29 cellular contexts compared by ENCODE assay signal in the genomic region with DNA sequence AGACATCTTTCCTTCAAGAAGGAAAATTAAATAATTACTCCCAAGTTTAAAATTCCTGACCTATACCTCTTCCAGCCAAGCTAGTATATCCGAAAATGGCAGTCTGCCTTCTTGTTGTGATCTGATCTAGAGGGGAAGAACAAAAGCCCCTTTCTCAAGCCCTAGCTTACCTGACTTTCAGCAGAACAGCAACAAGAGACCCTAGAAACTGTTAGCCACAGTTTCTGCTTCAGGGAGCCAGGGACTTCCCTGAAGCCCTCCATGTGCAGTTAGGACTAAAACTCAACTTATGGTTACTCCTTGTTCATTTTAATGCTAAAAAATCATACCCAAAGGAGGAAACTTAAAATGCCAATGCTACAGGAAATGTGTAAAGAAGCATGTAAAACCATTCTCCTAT.
"Had no signal": no experiment of that assay in that cellular context is flagged by ENCODE, and none has a peak within 500 bp of the region (broad histone marks: within the 10 kb centered on the region; RNA-seq: fewer than 3 reads in every experiment).

No MANE protein-coding gene starts in this region.

- H3K36me3 ChIP-seq: left lung, lower lobe of right lung, neural progenitor cell, neutrophil, right atrium auricular region, stomach, thyroid gland, transverse colon, upper lobe of left lung, vagina had no signal

- H3K4me2 ChIP-seq: neural progenitor cell had no signal

- H3K9ac ChIP-seq: neural progenitor cell, parathyroid adenoma had no signal

- FAIRE-seq: keratinocyte had no signal

- H3K27ac ChIP-seq: left lung, lower lobe of right lung, neural progenitor cell, neutrophil, parathyroid adenoma, right atrium auricular region, skin epidermis, stomach, testis, thyroid gland, transverse colon, upper lobe of left lung, vagina had no signal

- H3K27me3 ChIP-seq: left lung, neural progenitor cell, neutrophil, right atrium auricular region, stomach, testis, thyroid gland, transverse colon, upper lobe of left lung, vagina had no signal

- DNase-seq: hippocampal formation; kidney glomerular epithelial cell; left colon; left lung; lower lobe of right lung; mesendoderm; naive B cell; natural killer cell; nephron progenitor cell; occipital lobe; stimulated activated CD4-positive, alpha-beta T cell treated with anti-CD3 and anti-CD28 coated beads, Interleukin-12 subunit alpha, Interleukin-12 subunit beta, amount 100 ng/mL, for 4 hours; stimulated activated CD4-positive, alpha-beta T cell treated with anti-CD3 and anti-CD28 coated beads, Interleukin-15, amount 100 ng/mL, for 24 hours; stimulated activated CD4-positive, alpha-beta T cell treated with anti-CD3 and anti-CD28 coated beads, Interleukin-2, amount 100 ng/mL, for 24 hours; stimulated activated CD4-positive, alpha-beta T cell treated with anti-CD3 and anti-CD28 coated beads, Interleukin-4, amount 100 ng/mL, for 1 hour; stimulated activated naive B cell treated with anti-CD40 and anti-IgM and Interleukin-4, amounts not matched to agents 10 μg/mL and 1 μg/mL and 100 μg/mL, for 72 hours; stimulated activated naive CD8-positive, alpha-beta T cell treated with anti-CD3 and anti-CD28 coated beads, Interleukin-15, Interleukin-2, amounts not matched to agents 100 U/mL and 50 U/mL, for 24 hours; stomach; testis; thyroid gland; transverse colon; upper lobe of left lung had no signal

- H3K9me3 ChIP-seq: lower lobe of right lung, neutrophil, right atrium auricular region, testis, thyroid gland, transverse colon, upper lobe of left lung, vagina had no signal

- H3K4me3 ChIP-seq: left lung, lower lobe of right lung, neural progenitor cell, right atrium auricular region, skin epidermis, stomach, testis, thyroid gland, transverse colon, upper lobe of left lung, vagina had no signal

- H2AFZ ChIP-seq: neural progenitor cell, parathyroid adenoma had no signal

- H3K79me2 ChIP-seq: parathyroid adenoma had no signal

- ATAC-seq: left colon; left lung; lower lobe of right lung; natural killer cell; sciatic nerve; stimulated activated naive B cell treated with anti-CD40 and anti-IgM and Interleukin-4, amounts not matched to agents 10 μg/mL and 1 μg/mL and 100 μg/mL, for 72 hours; stimulated activated naive CD8-positive, alpha-beta T cell treated with anti-CD3 and anti-CD28 coated beads, Interleukin-15, Interleukin-2, amounts not matched to agents 100 U/mL and 50 U/mL, for 24 hours had no signal

- H3K4me1 ChIP-seq: left lung, lower lobe of right lung, neural progenitor cell, parathyroid adenoma, right atrium auricular region, stomach, testis, thyroid gland, transverse colon, upper lobe of left lung, vagina had no signal
